In genomic region chr11:118009821-118010737, GRCh38 we compare ENCODE assay signal across 12 cellular contexts. TPM values are rescaled to one million over a fixed set of nuclear protein-coding genes. Genes with fewer than 3 reads are reported as not detected.
DNase-seq lines count a peak whose midpoint lies in the region; ATAC-seq and TF ChIP-seq lines count a peak whose summit lies in the region.
"Had no signal": no experiment of that assay in that cellular context is flagged by ENCODE, and none has a peak within 500 bp of the region (broad histone marks: within the 10 kb centered on the region; RNA-seq: fewer than 3 reads in every experiment).

No MANE protein-coding gene starts in this region.

- H3K9me3 ChIP-seq in CD4-positive, alpha-beta memory T cell (ENCODE audit: control insufficient read depth in 1 of 2, low read length in 2 of 2), result no peaks in the 10 kb centered on the region
- H3K9me3 ChIP-seq in endodermal cell (ENCODE audit: control insufficient read depth, low read length), result no peaks in the 10 kb centered on the region
- H3K9me3 ChIP-seq: Caco-2 had no signal

- H3K36me3 Mint-ChIP-seq in CD4-positive, alpha-beta memory T cell, result peaks cover 5 to 6% of the 10 kb centered on the region in 2 donors
- peaks cover 8% of the 10 kb centered on the region for H3K36me3 Mint-ChIP-seq in activated naive CD8-positive, alpha-beta T cell treated with anti-CD3 and anti-CD28 coated beads for 36 hours
- peaks cover 4 to 8% of the 10 kb centered on the region in 2 donors for H3K36me3 Mint-ChIP-seq in naive B cell
- H3K36me3 Mint-ChIP-seq in endodermal cell (ENCODE audit: low read depth), result no peaks in the 10 kb centered on the region

- peaks cover 100% of the 10 kb centered on the region for H3K4me1 ChIP-seq in CD4-positive, alpha-beta memory T cell (ENCODE audit: insufficient read depth, low read length)
- H3K4me1 ChIP-seq in endodermal cell (ENCODE audit: control insufficient read depth, insufficient read depth, low read length), result no peaks in the 10 kb centered on the region

- ATAC-seq in HG02571 (IDR thresholded peaks at IDR 0.05; ENCODE audit: unreplicated experiment), result peak; percentile 2
- ATAC-seq in naive B cell (ENCODE audit: low read depth in 2 of 2), result no peak

- POLR2A ChIA-PET in CD4-positive, alpha-beta memory T cell (lab: Charles Lee; ENCODE audit: partially characterized antibody), result interaction anchor here (0.6 to 51.5 kb wide), 4 partner anchors 24 to 61 kb away, joined by 3 to 2125 read pairs (median 1762); partner anchors contain the start of gene IL10RA

- intact Hi-C loops in CD4-positive, alpha-beta memory T cell (cut with micrococcal nuclease), result no loop called here

- peak overlapping the region; percentile 87 to 97 (median 94) for H3K27ac Mint-ChIP-seq in CD4-positive, alpha-beta memory T cell
- H3K27ac Mint-ChIP-seq in activated naive CD8-positive, alpha-beta T cell treated with anti-CD3 and anti-CD28 coated beads for 36 hours, result peak overlapping the region; percentile 67
- H3K27ac Mint-ChIP-seq in naive B cell (peak overlapping the region; percentile 99 to 100 (median 100)), endodermal cell (no peak overlapping the region)

- H3K4me3 ChIP-seq in CD4-positive, alpha-beta memory T cell (ENCODE audit: low read length in 2 of 2), result no peak overlapping the region
- no peak overlapping the region for H3K4me3 ChIP-seq in endodermal cell (ENCODE audit: low read length)

- no peaks in the 10 kb centered on the region for H3K36me3 ChIP-seq in CD4-positive, alpha-beta memory T cell (ENCODE audit: insufficient read depth, low read length)
- H3K36me3 ChIP-seq in endodermal cell (ENCODE audit: control insufficient read depth, insufficient read depth, low read length), result no peaks in the 10 kb centered on the region

- CTCF ChIA-PET in CD4-positive, alpha-beta memory T cell (lab: Charles Lee; ENCODE audit: partially characterized antibody), result interaction anchor here (19.1 kb wide), 1 partner anchor 43 kb away, joined by 211 read pairs; no protein-coding TSS in a partner anchor

- peak overlapping the region; percentile 24 for H3K27ac ChIP-seq in CD4-positive, alpha-beta memory T cell (ENCODE audit: low read depth, low read length)
- H3K27ac ChIP-seq in endodermal cell (ENCODE audit: low read depth, low read length), result no peak overlapping the region

- H3K27me3 ChIP-seq in CD4-positive, alpha-beta memory T cell (ENCODE audit: insufficient read depth, low read length), result no peaks in the 10 kb centered on the region
- H3K27me3 ChIP-seq in endodermal cell (ENCODE audit: control insufficient read depth, insufficient read depth, low read length, poor library complexity, severe bottlenecking), result no peaks in the 10 kb centered on the region

- WGBS in endodermal cell (ENCODE audit: insufficient coverage in 1 of 2, insufficient read length in 1 of 2), 2 experiments, result 93% methylated on average over 7 to 9 of the region's 9 CpGs

- H3K9me3 Mint-ChIP-seq in CD4-positive, alpha-beta memory T cell, result peaks cover 0 to 3% (median 0%) of the 10 kb centered on the region in 8 donors
- peaks cover 7% of the 10 kb centered on the region for H3K9me3 Mint-ChIP-seq in activated naive CD8-positive, alpha-beta T cell treated with anti-CD3 and anti-CD28 coated beads for 36 hours
- peaks cover 0 to 5% (median 0%) of the 10 kb centered on the region in 7 donors for H3K9me3 Mint-ChIP-seq in naive B cell
- no peaks in the 10 kb centered on the region for H3K9me3 Mint-ChIP-seq in endodermal cell

- no peak for TF ChIP-seq CTCF in endodermal cell (conservative IDR thresholded peaks at IDR 0.05)

- peaks cover 77 to 100% (median 89%) of the 10 kb centered on the region in 4 donors for H3K4me1 Mint-ChIP-seq in CD4-positive, alpha-beta memory T cell
- H3K4me1 Mint-ChIP-seq in activated naive CD8-positive, alpha-beta T cell treated with anti-CD3 and anti-CD28 coated beads for 36 hours, result peaks cover 86% of the 10 kb centered on the region
- H3K4me1 Mint-ChIP-seq in naive B cell, result peaks cover 91 to 100% (median 97%) of the 10 kb centered on the region in 3 donors
- no peaks in the 10 kb centered on the region for H3K4me1 Mint-ChIP-seq in endodermal cell

- no peaks in the 10 kb centered on the region for H3K27me3 Mint-ChIP-seq in CD4-positive, alpha-beta memory T cell
- H3K27me3 Mint-ChIP-seq in activated naive CD8-positive, alpha-beta T cell treated with anti-CD3 and anti-CD28 coated beads for 36 hours, result no peaks in the 10 kb centered on the region
- no peaks in the 10 kb centered on the region for H3K27me3 Mint-ChIP-seq in naive B cell
- H3K27me3 Mint-ChIP-seq in endodermal cell (ENCODE audit: insufficient read depth), result peaks cover 19% of the 10 kb centered on the region

- no peak for DNase-seq in CD4-positive, alpha-beta memory T cell
- DNase-seq in activated naive CD8-positive, alpha-beta T cell treated with anti-CD3 and anti-CD28 coated beads for 36 hours, result no peak
- DNase-seq in naive B cell, result no peak
- DNase-seq in AML-193 (lab: John Stamatoyannopoulos, UW), result no peak
- DNase-seq in NOMO-1 treated with DMSO at 0.1 percent for 48 hours (lab: John Stamatoyannopoulos, UW; ENCODE audit: unreplicated experiment), result no peak
- DNase-seq in endodermal cell, result no peak
- no peak for DNase-seq in DMS153 treated with DMSO at 0.1 percent for 48 hours (lab: John Stamatoyannopoulos, UW; ENCODE audit: unreplicated experiment)
- DNase-seq: activated CD4-positive, alpha-beta T cell treated with anti-CD3 and anti-CD28 coated beads for 4 hours; NCI-H1105 treated with DMSO at 0.1 percent for 48 hours had no signal

- H3K4me3 Mint-ChIP-seq in CD4-positive, alpha-beta memory T cell, result peak overlapping the region; percentile 3 to 88 (median 41)
- no peak overlapping the region for H3K4me3 Mint-ChIP-seq in activated naive CD8-positive, alpha-beta T cell treated with anti-CD3 and anti-CD28 coated beads for 36 hours
- H3K4me3 Mint-ChIP-seq in naive B cell, result peak overlapping the region; percentile 19 to 95 (median 86)
- no peak overlapping the region for H3K4me3 Mint-ChIP-seq in endodermal cell

- no peak overlapping the region for H3K9ac ChIP-seq in endodermal cell (ENCODE audit: extremely low read depth, low read length, poor library complexity, severe bottlenecking)

RNA-seq across cellular contexts. Expression of gene IL10RA, which starts 23.9 kb away (rescaled TPM):
- 100 to 1,000 TPM; 398 to 406 TPM for total RNA-seq in CD4-positive, alpha-beta memory T cell
- polyA plus RNA-seq in CD4-positive, alpha-beta memory T cell, result 100 to 1,000 TPM; 362 to 468 TPM
- total RNA-seq in activated naive CD8-positive, alpha-beta T cell treated with anti-CD3 and anti-CD28 coated beads for 36 hours, result 10 to 100 TPM; 39.6 to 41.2 TPM
- 10 to 100 TPM; 49.8 to 63.1 (median 56.2) TPM for polyA plus RNA-seq in naive B cell (ENCODE audit: low read depth in 6 of 6)
- under 1 TPM; 0.46 to 0.51 TPM for total RNA-seq in endodermal cell
- not detected for polyA plus RNA-seq in endodermal cell (2013, experiment 1 of 2)
- polyA plus RNA-seq in endodermal cell (2013, experiment 2 of 2), result 0.37 TPM
- polyA plus RNA-seq: fibroblast of lung had no signal

Comparison
In these comparisons a context has a peak if more than half of its experiments do, and no peak if none do; other contexts are left out.
1. H3K4me3 Mint-ChIP-seq: peak in CD4-positive, alpha-beta memory T cell (8 of 8) and naive B cell (8 of 8); none in activated naive CD8-positive, alpha-beta T cell treated with anti-CD3 and anti-CD28 coated beads for 36 hours (single experiment) and endodermal cell (single experiment).
2. RNA of gene IL10RA, which starts 23.9 kb away (total RNA-seq): 398 to 406 TPM in CD4-positive, alpha-beta memory T cell and 39.6 to 41.2 TPM in activated naive CD8-positive, alpha-beta T cell treated with anti-CD3 and anti-CD28 coated beads for 36 hours; 0.46 to 0.51 TPM in endodermal cell; every median in the first group is over 10 times any median in the second.